ENCODE assay signal across 9 cellular contexts in genomic region chr12:88553941-88554658, GRCh38. TPM values are rescaled to one million over a fixed set of nuclear protein-coding genes. Genes with fewer than 3 reads are reported as not detected.
DNase-seq lines count a peak whose midpoint lies in the region; ATAC-seq, FAIRE-seq and TF ChIP-seq lines count a peak whose summit lies in the region.
"Had no signal": no experiment of that assay in that cellular context is flagged by ENCODE, and none has a peak within 500 bp of the region (broad histone marks: within the 10 kb centered on the region; RNA-seq: fewer than 3 reads in every experiment).

No MANE protein-coding gene starts in this region.

- H3K4me1 ChIP-seq in cardiac muscle cell (ENCODE audit: low read depth) = peaks cover 2% of the 10 kb centered on the region
- H3K4me1 ChIP-seq in testis = peaks cover 30% of the 10 kb centered on the region

- peaks cover 26% of the 10 kb centered on the region for H3K4me1 Mint-ChIP-seq in endothelial cell (ENCODE audit: unreplicated experiment)
- H3K4me1 Mint-ChIP-seq in activated naive CD8-positive, alpha-beta T cell treated with anti-CD3 and anti-CD28 coated beads, Interleukin-2, amount 50 U/mL, for 24 hours = no peaks in the 10 kb centered on the region

- no peak for FAIRE-seq in RCC 7860 (lab: Jason Lieb, UNC)

- TF ChIP-seq CTCF in cardiac muscle cell (IDR thresholded peaks at IDR 0.05; ENCODE audit: low read depth, low read length) = no peak
- TF ChIP-seq CTCF in testis (IDR thresholded peaks at IDR 0.05) = no peak
- no peak for TF ChIP-seq CTCF in endothelial cell (IDR thresholded peaks at IDR 0.05; ENCODE audit: unreplicated experiment)

- TF ChIP-seq EP300 in Ishikawa (IDR thresholded peaks at IDR 0.05; ENCODE audit: borderline replicate concordance) = no peak

- ATAC-seq in GM19035 (IDR thresholded peaks at IDR 0.05; ENCODE audit: unreplicated experiment) = no peak
- no peak for ATAC-seq in activated naive CD8-positive, alpha-beta T cell treated with anti-CD3 and anti-CD28 coated beads, Interleukin-2, amount 50 U/mL, for 24 hours
- no peak for ATAC-seq in GM19467 (IDR thresholded peaks at IDR 0.05; ENCODE audit: unreplicated experiment)

- no peak overlapping the region for H3K4me3 ChIP-seq in cardiac muscle cell
- H3K4me3 ChIP-seq in testis = no peak overlapping the region
- H3K4me3 ChIP-seq: SJSA1 had no signal

- no peak overlapping the region for H3K4me3 Mint-ChIP-seq in endothelial cell (ENCODE audit: unreplicated experiment)
- no peak overlapping the region for H3K4me3 Mint-ChIP-seq in activated naive CD8-positive, alpha-beta T cell treated with anti-CD3 and anti-CD28 coated beads, Interleukin-2, amount 50 U/mL, for 24 hours

- WGBS in testis, 2 donors = 26 to 41% methylated on average over 3 of the region's 3 CpGs

- intact Hi-C loops in testis (cut with DNase I; ENCODE audit: low total_unique reads) = no loop called here

- no peaks in the 10 kb centered on the region for H3K9me3 Mint-ChIP-seq in endothelial cell (ENCODE audit: unreplicated experiment)
- H3K9me3 Mint-ChIP-seq in activated naive CD8-positive, alpha-beta T cell treated with anti-CD3 and anti-CD28 coated beads, Interleukin-2, amount 50 U/mL, for 24 hours = no peaks in the 10 kb centered on the region

- H3K27me3 Mint-ChIP-seq in endothelial cell (ENCODE audit: unreplicated experiment) = peaks cover 6% of the 10 kb centered on the region
- no peaks in the 10 kb centered on the region for H3K27me3 Mint-ChIP-seq in activated naive CD8-positive, alpha-beta T cell treated with anti-CD3 and anti-CD28 coated beads, Interleukin-2, amount 50 U/mL, for 24 hours

- no peak for TF ChIP-seq RAD21 in Ishikawa (IDR thresholded peaks at IDR 0.05; ENCODE audit: low read depth)

- no peak for TF ChIP-seq POLR2A in testis (IDR thresholded peaks at IDR 0.05)

- H3K36me3 ChIP-seq in cardiac muscle cell (no peaks in the 10 kb centered on the region), testis (ENCODE audit: low read depth, missing control alignments) (no peaks in the 10 kb centered on the region)
- H3K36me3 ChIP-seq: SJSA1 had no signal

- H3K27ac ChIP-seq in cardiac muscle cell (no peak overlapping the region), testis (peak overlapping the region in 1 of 2 donors; percentile 60)
- H3K27ac ChIP-seq: SJSA1 had no signal

- no peaks in the 10 kb centered on the region for H3K27me3 ChIP-seq in cardiac muscle cell
- no peaks in the 10 kb centered on the region for H3K27me3 ChIP-seq in testis
- H3K27me3 ChIP-seq: SJSA1 had no signal

- peaks cover 5% of the 10 kb centered on the region for H3K36me3 Mint-ChIP-seq in endothelial cell (ENCODE audit: low read depth, unreplicated experiment)
- H3K36me3 Mint-ChIP-seq in activated naive CD8-positive, alpha-beta T cell treated with anti-CD3 and anti-CD28 coated beads, Interleukin-2, amount 50 U/mL, for 24 hours (ENCODE audit: low read depth) = no peaks in the 10 kb centered on the region

- H3K27ac Mint-ChIP-seq in endothelial cell (ENCODE audit: unreplicated experiment) = no peak overlapping the region
- H3K27ac Mint-ChIP-seq in activated naive CD8-positive, alpha-beta T cell treated with anti-CD3 and anti-CD28 coated beads, Interleukin-2, amount 50 U/mL, for 24 hours = no peak overlapping the region

- H3K9me3 ChIP-seq in cardiac muscle cell (ENCODE audit: low read depth) (no peaks in the 10 kb centered on the region), testis (no peaks in the 10 kb centered on the region)
- H3K9me3 ChIP-seq: SJSA1 had no signal

- peak; percentile 35 for DNase-seq in RCC 7860 (ENCODE audit: low spot score)
- peak; percentile 23 to 94 for DNase-seq in cardiac muscle cell (ENCODE audit: low read depth in 1 of 2, low spot score in 1 of 2)
- DNase-seq in testis = peak; percentile 25
- DNase-seq in endothelial cell (ENCODE audit: low spot score) = no peak
- DNase-seq in activated naive CD8-positive, alpha-beta T cell treated with anti-CD3 and anti-CD28 coated beads, Interleukin-2, amount 50 U/mL, for 24 hours = no peak

TF ChIP-seq in Ishikawa, 13 proteins besides CTCF, POLR2A, EP300 and RAD21:
- TF ChIP-seq CREB1 (IDR thresholded peaks at IDR 0.05; ENCODE audit: low read depth) = no peak
- TF ChIP-seq EGR1 (IDR thresholded peaks at IDR 0.05) = no peak
- no peak for TF ChIP-seq USF1 (IDR thresholded peaks at IDR 0.05)
- peak; percentile 95 for TF ChIP-seq NFIC (IDR thresholded peaks at IDR 0.05)
- no peak for TF ChIP-seq CEBPB (IDR thresholded peaks at IDR 0.05)
- TF ChIP-seq MAX (IDR thresholded peaks at IDR 0.05) = no peak
- no peak for TF ChIP-seq FOXM1 (IDR thresholded peaks at IDR 0.05; ENCODE audit: borderline replicate concordance, low read depth)
- no peak for TF ChIP-seq TAF1 (IDR thresholded peaks at IDR 0.05; ENCODE audit: low read depth)
- TF ChIP-seq ZBTB7A (IDR thresholded peaks at IDR 0.05; ENCODE audit: low read depth) = no peak
- no peak for TF ChIP-seq REST (IDR thresholded peaks at IDR 0.05; ENCODE audit: low read depth)
- TF ChIP-seq TEAD4 (IDR thresholded peaks at IDR 0.05) = peak; percentile 75

RNA-seq across cellular contexts. Expression of gene KITLG, which starts 26.2 kb away (rescaled TPM):
- 1.1 TPM in 2 replicates for total RNA-seq in cardiac muscle cell
- polyA plus RNA-seq in cardiac muscle cell = 0.09 and 1.1 TPM in 2 replicates
- total RNA-seq in testis = 10 to 100 TPM; 21.8 to 25.0 TPM
- polyA plus RNA-seq in testis (ENCODE audit: insufficient read depth, low read depth, low replicate concordance) = 12.2 TPM
- 28.3 TPM for total RNA-seq in endothelial cell (ENCODE audit: unreplicated experiment)

Comparison
In these comparisons a context has a peak if more than half of its experiments do, and no peak if none do; other contexts are left out.
1. DNase-seq: peak in RCC 7860 (single experiment), cardiac muscle cell (2 of 2) and testis (single experiment); none in endothelial cell (single experiment) and activated naive CD8-positive, alpha-beta T cell treated with anti-CD3 and anti-CD28 coated beads, Interleukin-2, amount 50 U/mL, for 24 hours (single experiment).
2. RNA of gene KITLG, which starts 26.2 kb away (total RNA-seq): 28.3 TPM in endothelial cell (single experiment) and 21.8 to 25.0 TPM in testis; 1.1 TPM in cardiac muscle cell; every median in the first group is over 10 times any median in the second.